Comparison of ENCODE assay signal across 18 cellular contexts in genomic region chr6:169967687-169968086, GRCh38.
DNase-seq lines count a peak whose midpoint lies in the region; ATAC-seq, FAIRE-seq and TF ChIP-seq lines count a peak whose summit lies in the region.
"Had no signal": no experiment of that assay in that cellular context is flagged by ENCODE, and none has a peak within 500 bp of the region (broad histone marks: within the 10 kb centered on the region; RNA-seq: fewer than 3 reads in every experiment).

No MANE protein-coding gene starts in this region.

- intact Hi-C loops in HepG2 (cut with micrococcal nuclease; ENCODE audit: unreplicated experiment) (loop anchor here (5.0 kb wide), 1 partner anchor 550 kb away; no protein-coding TSS in a partner anchor), right lobe of liver (cut with DNase I) (no loop called here)

- no peaks in the 10 kb centered on the region for H3K79me2 ChIP-seq in HepG2 (ENCODE audit: insufficient read depth, low read length)

- peaks cover 3% of the 10 kb centered on the region for H3K4me1 Mint-ChIP-seq in activated T-cell treated with anti-CD3 and anti-CD28 coated beads, Interleukin-2, amount 50 U/mL, for 24 hours (ENCODE audit: low read depth)
- no peaks in the 10 kb centered on the region for H3K4me1 Mint-ChIP-seq in stimulated activated effector memory CD8-positive, alpha-beta T cell treated with anti-CD3 and anti-CD28 coated beads, Interleukin-12 subunit alpha, Interleukin-12 subunit beta, amount 100 ng/mL, for 72 hours

- no TSS peak for BruUV-seq in HepG2 (replicated peaks; lab: Mats Ljungman, UMichigan)

- H3K4me3 Mint-ChIP-seq in activated T-cell treated with anti-CD3 and anti-CD28 coated beads, Interleukin-2, amount 50 U/mL, for 24 hours = no peak overlapping the region
- H3K4me3 Mint-ChIP-seq in stimulated activated effector memory CD8-positive, alpha-beta T cell treated with anti-CD3 and anti-CD28 coated beads, Interleukin-12 subunit alpha, Interleukin-12 subunit beta, amount 100 ng/mL, for 72 hours = no peak overlapping the region
- H3K4me3 Mint-ChIP-seq: CD8-positive, alpha-beta T cell had no signal

- H3K36me3 ChIP-seq in HepG2 (replicated peaks in 1 of 2; ENCODE audit: control insufficient read depth in 1 of 2, insufficient read depth in 2 of 2, low read length in 2 of 2) = no peaks in the 10 kb centered on the region
- no peaks in the 10 kb centered on the region for H3K36me3 ChIP-seq in right lobe of liver

- ATAC-seq in HepG2 (no peak), right lobe of liver (no peak)
- peak; percentile 89 for ATAC-seq in stimulated activated effector memory CD8-positive, alpha-beta T cell treated with anti-CD3 and anti-CD28 coated beads, Interleukin-12 subunit alpha, Interleukin-12 subunit beta, amount 100 ng/mL, for 72 hours
- ATAC-seq: CD8-positive, alpha-beta T cell; PC-3 had no signal

- TF ChIP-seq RAD21 in HepG2 (CRISPR knock-in tag; IDR thresholded peaks at IDR 0.05) = no peak

- H3K4me1 ChIP-seq in HepG2 (ENCODE audit: insufficient read depth, low read length) (no peaks in the 10 kb centered on the region), right lobe of liver (no peaks in the 10 kb centered on the region)

- no peak overlapping the region for H3K4me2 ChIP-seq in HepG2 (ENCODE audit: low read depth, low read length)
- H3K4me2 ChIP-seq: KMS-11 had no signal

- H3K27me3 ChIP-seq in HepG2 (ENCODE audit: control insufficient read depth in 1 of 2, insufficient read depth in 2 of 2, low read length in 2 of 2) (peaks cover 18 to 80% of the 10 kb centered on the region in 2 experiments), right lobe of liver (no peaks in the 10 kb centered on the region)

- TF ChIP-seq EP300 in HepG2 (IDR thresholded peaks at IDR 0.05; ENCODE audit: low read depth in 2 of 2, low read length in 2 of 2) = no peak
- no peak for TF ChIP-seq EP300 in HepG2 (CRISPR knock-in tag; IDR thresholded peaks at IDR 0.05; ENCODE audit: borderline replicate concordance)

- no peak overlapping the region for H2AFZ ChIP-seq in HepG2 (ENCODE audit: low read length)
- H2AFZ ChIP-seq: GM23248 had no signal

- H3K27me3 Mint-ChIP-seq in activated T-cell treated with anti-CD3 and anti-CD28 coated beads, Interleukin-2, amount 50 U/mL, for 24 hours = peaks cover 11% of the 10 kb centered on the region

- H3K9ac ChIP-seq in HepG2 (ENCODE audit: insufficient read depth, low read depth, low read length) = no peak overlapping the region
- H3K9ac ChIP-seq: GM23248, KMS-11 had no signal

- DNase-seq in HepG2 (ENCODE audit: low spot score) (no peak), right lobe of liver (no peak), ecto neural progenitor cell (ENCODE audit: low spot score) (peak; percentile 20), amniotic stem cell (lab: John Stamatoyannopoulos, UW) (no peak), HUDEP-2 (lab: John Stamatoyannopoulos, UW; ENCODE audit: unreplicated experiment in 76 of 76) (no peak)
- DNase-seq in activated T-cell treated with anti-CD3 and anti-CD28 coated beads, Interleukin-2, amount 50 U/mL, for 24 hours = peak; percentile 22
- peak in 1 of 2 donors; percentile 47 for DNase-seq in stimulated activated effector memory CD8-positive, alpha-beta T cell treated with anti-CD3 and anti-CD28 coated beads, Interleukin-12 subunit alpha, Interleukin-12 subunit beta, amount 100 ng/mL, for 72 hours (ENCODE audit: low spot score in 2 of 2)
- DNase-seq: CD8-positive, alpha-beta T cell; DMS79 treated with DMSO at 0.1 percent for 48 hours; GM23248; NCI-H1092 treated with DMSO at 0.1 percent for 48 hours; NCI-H1694; NCI-H446; NCI-H748 treated with DMSO at 0.1 percent for 48 hours; PC-3 had no signal

- TF ChIP-seq CTCF in HepG2 (CRISPR knock-in tag; IDR thresholded peaks at IDR 0.05) (no peak), right lobe of liver (IDR thresholded peaks at IDR 0.05) (no peak)

- no peaks in the 10 kb centered on the region for H4K20me1 ChIP-seq in HepG2 (ENCODE audit: insufficient read depth, low read length)

- H3K36me3 Mint-ChIP-seq in activated T-cell treated with anti-CD3 and anti-CD28 coated beads, Interleukin-2, amount 50 U/mL, for 24 hours (ENCODE audit: low read depth) = no peaks in the 10 kb centered on the region
- H3K36me3 Mint-ChIP-seq in stimulated activated effector memory CD8-positive, alpha-beta T cell treated with anti-CD3 and anti-CD28 coated beads, Interleukin-12 subunit alpha, Interleukin-12 subunit beta, amount 100 ng/mL, for 72 hours = no peaks in the 10 kb centered on the region
- H3K36me3 Mint-ChIP-seq: CD8-positive, alpha-beta T cell had no signal

- POLR2A ChIA-PET in HepG2 (lab: Yijun Ruan, JAX) = no interaction called here

- no peak for FAIRE-seq in HepG2 (lab: Jason Lieb, UNC)
- FAIRE-seq: D721Med had no signal

- H3K4me3 ChIP-seq in HepG2 (replicated peaks in 1 of 3; ENCODE audit: insufficient read depth in 1 of 3, low read depth in 2 of 3, low read length in 3 of 3) (no peak overlapping the region), right lobe of liver (no peak overlapping the region)
- H3K4me3 ChIP-seq: GM23248 had no signal

- WGBS in HepG2 (ENCODE audit: low lambda C conversion rate) = 5% methylated on average over 8 of the region's 8 CpGs
- WGBS in right lobe of liver (ENCODE audit: insufficient coverage, low coverage, low lambda C conversion rate, missing lambda C conversion rate) = 64% methylated on average over 7 of the region's 8 CpGs

- no peak overlapping the region for H3K27ac Mint-ChIP-seq in activated T-cell treated with anti-CD3 and anti-CD28 coated beads, Interleukin-2, amount 50 U/mL, for 24 hours
- H3K27ac Mint-ChIP-seq in stimulated activated effector memory CD8-positive, alpha-beta T cell treated with anti-CD3 and anti-CD28 coated beads, Interleukin-12 subunit alpha, Interleukin-12 subunit beta, amount 100 ng/mL, for 72 hours = no peak overlapping the region
- H3K27ac Mint-ChIP-seq: CD8-positive, alpha-beta T cell had no signal

- in situ Hi-C loops in HepG2 (cut with HindIII; ENCODE audit: extremely low pct_ligation_motif_present, low pct_unique_long_range_greater_than_20kb) = no loop called here

- TF ChIP-seq POLR2A in HepG2 (IDR thresholded peaks at IDR 0.05; ENCODE audit: insufficient read depth in 1 of 2, low read depth in 2 of 2, low read length in 2 of 2) (no peak), right lobe of liver (IDR thresholded peaks at IDR 0.05) (no peak)

- no peak overlapping the region for H3K27ac ChIP-seq in HepG2 (ENCODE audit: extremely low read length, insufficient read depth, low read length)
- H3K27ac ChIP-seq in right lobe of liver = no peak overlapping the region
- H3K27ac ChIP-seq: GM23248, HL-60, KMS-11 had no signal

- no peaks in the 10 kb centered on the region for H3K9me3 ChIP-seq in HepG2 (ENCODE audit: low read length)
- no peaks in the 10 kb centered on the region for H3K9me3 ChIP-seq in right lobe of liver

- no peaks in the 10 kb centered on the region for H3K9me3 Mint-ChIP-seq in activated T-cell treated with anti-CD3 and anti-CD28 coated beads, Interleukin-2, amount 50 U/mL, for 24 hours
- no peaks in the 10 kb centered on the region for H3K9me3 Mint-ChIP-seq in stimulated activated effector memory CD8-positive, alpha-beta T cell treated with anti-CD3 and anti-CD28 coated beads, Interleukin-12 subunit alpha, Interleukin-12 subunit beta, amount 100 ng/mL, for 72 hours
- H3K9me3 Mint-ChIP-seq: CD8-positive, alpha-beta T cell had no signal

- CTCF ChIA-PET in HepG2 (lab: Yijun Ruan, JAX; ENCODE audit: low intra/inter-chr PET ratio, low total read pairs) = no interaction called here

TF ChIP-seq in HepG2, 621 proteins besides CTCF, POLR2A, EP300 and RAD21:
- TF ChIP-seq CREB1 (IDR thresholded peaks at IDR 0.05) = peak; percentile 27; the same call in 1 of the 2 replicates
- no peak for TF ChIP-seq CREB1 (CRISPR knock-in tag; IDR thresholded peaks at IDR 0.05)
- TF ChIP-seq KMT2A (CRISPR knock-in tag; IDR thresholded peaks at IDR 0.05) = no peak
- TF ChIP-seq ZNF354B (CRISPR knock-in tag; IDR thresholded peaks at IDR 0.05) = no peak

Comparison
In these comparisons a context has a peak if more than half of its experiments do, and no peak if none do; other contexts are left out.
1. DNase-seq: peak in activated T-cell treated with anti-CD3 and anti-CD28 coated beads, Interleukin-2, amount 50 U/mL, for 24 hours (single experiment) and ecto neural progenitor cell (single experiment); none in HepG2 (single experiment), right lobe of liver (0 of 3), amniotic stem cell (single experiment) and HUDEP-2 (0 of 76).